In the genomic region with DNA sequence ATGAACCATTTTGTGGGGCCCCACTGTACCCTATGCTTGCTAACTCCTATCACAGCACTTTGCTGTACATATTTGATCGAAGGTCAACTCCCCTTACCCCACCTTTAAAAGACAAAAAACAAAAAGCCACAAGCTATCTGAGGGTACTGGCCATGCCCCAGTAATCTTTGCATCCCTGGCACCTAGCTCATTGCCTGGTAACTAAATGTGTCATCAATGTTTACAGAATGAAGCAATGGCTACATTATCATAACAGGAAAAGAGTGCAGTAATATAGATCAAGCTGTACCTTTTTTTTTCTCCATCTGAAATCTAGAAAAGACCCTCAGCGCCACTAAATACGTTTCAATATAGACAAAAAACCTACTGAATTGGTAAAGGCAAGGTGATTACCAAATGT, we compare ENCODE assay signal across 16 cellular contexts.
DNase-seq lines count a peak whose midpoint lies in the region; ATAC-seq, FAIRE-seq and TF ChIP-seq lines count a peak whose summit lies in the region.
"Had no signal": no experiment of that assay in that cellular context is flagged by ENCODE, and none has a peak within 500 bp of the region (broad histone marks: within the 10 kb centered on the region; RNA-seq: fewer than 3 reads in every experiment).

No MANE protein-coding gene starts in this region.

- TF ChIP-seq POLR2A in H54 (IDR thresholded peaks at IDR 0.05; ENCODE audit: low read depth, low read length): no peak
- TF ChIP-seq POLR2A in GM12878 (IDR thresholded peaks at IDR 0.05; ENCODE audit: low read depth, low read length): no peak

- no peaks in the 10 kb centered on the region for H3K79me2 ChIP-seq in PC-9 (ENCODE audit: low read depth)
- H3K79me2 ChIP-seq in GM12878 (ENCODE audit: control insufficient read depth, insufficient read depth, low read length): no peaks in the 10 kb centered on the region
- H3K79me2 ChIP-seq in keratinocyte (ENCODE audit: control insufficient read depth, insufficient read depth, low read length): no peaks in the 10 kb centered on the region

- H3K4me3 ChIP-seq in PC-9 (no peak overlapping the region), GM12878 (no peak overlapping the region), keratinocyte (ENCODE audit: control insufficient read depth in 2 of 3, extremely low read depth in 1 of 3, insufficient read depth in 2 of 3, low read depth in 1 of 3, low read length in 3 of 3) (no peak overlapping the region)
- H3K4me3 ChIP-seq: BLaER1 treated with 17β-estradiol and CSF1 and Interleukin-3, amounts not matched to agents 10 nM and 100 nM; GM23248 had no signal

- TF ChIP-seq EP300 in GM12878 (IDR thresholded peaks at IDR 0.05; ENCODE audit: borderline replicate concordance in 1 of 2, control insufficient read depth in 1 of 2, low read depth in 2 of 2, low read length in 2 of 2): no peak

- H3K27ac ChIP-seq in PC-9 (no peak overlapping the region), GM12878 (ENCODE audit: control insufficient read depth, insufficient read depth) (no peak overlapping the region), keratinocyte (ENCODE audit: control insufficient read depth, insufficient read depth, low read length) (no peak overlapping the region)
- H3K27ac ChIP-seq: BLaER1 treated with 17β-estradiol and CSF1 and Interleukin-3, amounts not matched to agents 10 nM and 100 nM; GM23248; HL-60 had no signal

- POLR2A ChIA-PET in PC-9 (lab: Charles Lee; ENCODE audit: unreplicated experiment) (no interaction called here), GM12878 (lab: Charles Lee) (no interaction called here)

- H3F3A ChIP-seq in PC-9 (ENCODE audit: insufficient read depth, low read depth): no peaks in the 10 kb centered on the region

- no peak overlapping the region for H2AFZ ChIP-seq in PC-9
- no peak overlapping the region for H2AFZ ChIP-seq in GM12878 (ENCODE audit: control insufficient read depth, low read depth, low read length)
- no peak overlapping the region for H2AFZ ChIP-seq in keratinocyte (ENCODE audit: control insufficient read depth, low read length)
- H2AFZ ChIP-seq: GM23248 had no signal

- peak; percentile 13 for DNase-seq in H54 (ENCODE audit: insufficient read length, low spot score)
- DNase-seq in PC-9: peak in 1 of 2 experiments; percentile 59
- no peak for DNase-seq in GM12878 (ENCODE audit: low read depth, low spot score)
- no peak for DNase-seq in keratinocyte (ENCODE audit: low read depth, low spot score)
- no peak for DNase-seq in NOMO-1 treated with DMSO at 0.1 percent for 48 hours (lab: John Stamatoyannopoulos, UW; ENCODE audit: unreplicated experiment)
- DNase-seq in activated CD4-positive, alpha-beta T cell treated with anti-CD3 and anti-CD28 coated beads, Interleukin-2, amount 50 U/mL, for 48 hours: no peak
- no peak for DNase-seq in COLO829 (ENCODE audit: low spot score)
- DNase-seq: ACHN; CD4-positive, CD25-positive, alpha-beta regulatory T cell; DMS153; GF-D8; GM23248; H7 had no signal

- FAIRE-seq in H54 (lab: Jason Lieb, UNC) (peak; percentile 75), GM12878 (lab: Jason Lieb, UNC) (no peak), keratinocyte (lab: Jason Lieb, UNC) (peak; percentile 26)
- FAIRE-seq: GM18507 had no signal

- H4K20me1 ChIP-seq in PC-9 (ENCODE audit: insufficient read depth): no peaks in the 10 kb centered on the region
- H4K20me1 ChIP-seq in GM12878 (ENCODE audit: control insufficient read depth, insufficient read depth): no peaks in the 10 kb centered on the region
- no peaks in the 10 kb centered on the region for H4K20me1 ChIP-seq in keratinocyte (ENCODE audit: control insufficient read depth, extremely low read depth, insufficient read depth, low read length)
- H4K20me1 ChIP-seq: BLaER1 treated with 17β-estradiol and CSF1 and Interleukin-3, amounts not matched to agents 10 nM and 100 nM had no signal

- TF ChIP-seq CTCF in PC-9 (conservative IDR thresholded peaks at IDR 0.05) (no peak), GM12878 (IDR thresholded peaks at IDR 0.05 in 2 of 3, conservative IDR thresholded peaks at IDR 0.05 in 1 of 3; ENCODE audit: control insufficient read depth in 2 of 3, extremely low read depth in 1 of 3, insufficient read depth in 1 of 3, low read depth in 3 of 3, low read length in 3 of 3) (no peak), keratinocyte (optimal IDR thresholded peaks at IDR 0.05 in 1 of 3, IDR thresholded peaks at IDR 0.05 in 1 of 3, conservative IDR thresholded peaks at IDR 0.05 in 1 of 3; ENCODE audit: extremely low read depth in 1 of 3, insufficient read depth in 2 of 3, low read length in 3 of 3) (no peak)

- SMC1A ChIA-PET in GM12878 (lab: Charles Lee; ENCODE audit: uncharacterized antibody, unreplicated experiment): interaction anchor here (0.7 to 2.1 kb wide), 5 partner anchors 9 to 262 kb away, joined by 3 to 9 read pairs (median 4); no protein-coding TSS in a partner anchor

- H3K4me1 ChIP-seq in PC-9 (replicated peaks; ENCODE audit: insufficient read depth): peaks cover 10% of the 10 kb centered on the region
- no peaks in the 10 kb centered on the region for H3K4me1 ChIP-seq in GM12878 (ENCODE audit: control insufficient read depth, insufficient read depth, low read length)
- H3K4me1 ChIP-seq in keratinocyte (ENCODE audit: control insufficient read depth, extremely low read depth, insufficient read depth, low read length): no peaks in the 10 kb centered on the region

- BruUV-seq in PC-9 (replicated peaks; lab: Mats Ljungman, UMichigan) (no TSS peak), GM12878 (replicated peaks; lab: Mats Ljungman, UMichigan) (no TSS peak)

- H3K9me3 ChIP-seq in PC-9 (ENCODE audit: insufficient read depth, low read depth): no peaks in the 10 kb centered on the region
- no peaks in the 10 kb centered on the region for H3K9me3 ChIP-seq in GM12878 (replicated peaks; ENCODE audit: control insufficient read depth, insufficient read depth, low read length)
- H3K9me3 ChIP-seq in keratinocyte (ENCODE audit: control insufficient read depth, low read depth, low read length): no peaks in the 10 kb centered on the region
- H3K9me3 ChIP-seq: BLaER1 treated with 17β-estradiol and CSF1 and Interleukin-3, amounts not matched to agents 10 nM and 100 nM had no signal

- RAD21 ChIA-PET in GM12878 (lab: Charles Lee; ENCODE audit: unreplicated experiment): no interaction called here

- 7% methylated on average over 3 of the region's 3 CpGs for WGBS in GM12878 (ENCODE audit: insufficient coverage, insufficient replicate concordance, low lambda C conversion rate, missing lambda C conversion rate)

- no peaks in the 10 kb centered on the region for H3K36me3 ChIP-seq in PC-9 (ENCODE audit: low read depth)
- no peaks in the 10 kb centered on the region for H3K36me3 ChIP-seq in GM12878 (ENCODE audit: control insufficient read depth in 2 of 2, insufficient read depth in 2 of 2, low read length in 1 of 2)
- H3K36me3 ChIP-seq in keratinocyte (ENCODE audit: control insufficient read depth in 2 of 2, extremely low read depth in 1 of 2, insufficient read depth in 2 of 2, low read length in 2 of 2): no peaks in the 10 kb centered on the region
- H3K36me3 ChIP-seq: BLaER1 treated with 17β-estradiol and CSF1 and Interleukin-3, amounts not matched to agents 10 nM and 100 nM had no signal

- no peaks in the 10 kb centered on the region for H3K9me1 ChIP-seq in keratinocyte (ENCODE audit: control insufficient read depth, extremely low read depth, insufficient read depth, low read length)

- H3K4me2 ChIP-seq in PC-9 (peak overlapping the region; percentile 34; the same call in 1 of the 2 replicates), GM12878 (ENCODE audit: control insufficient read depth, insufficient read depth) (no peak overlapping the region), keratinocyte (ENCODE audit: control insufficient read depth, extremely low read depth, insufficient read depth, low read depth, low read length) (no peak overlapping the region)
- H3K4me2 ChIP-seq: BLaER1 treated with 17β-estradiol and CSF1 and Interleukin-3, amounts not matched to agents 10 nM and 100 nM had no signal

- CTCF ChIA-PET in PC-9 (lab: Charles Lee): no interaction called here
- CTCF ChIA-PET in GM12878 (lab: Yijun Ruan, JAX): no interaction called here

- dilution Hi-C loops in keratinocyte (cut with MboI; ENCODE audit: extremely low pct_ligation_motif_present, low sequenced_read_pairs): no loop called here

- intact Hi-C loops in PC-9 (cut with micrococcal nuclease; ENCODE audit: unreplicated experiment) (no loop called here), GM12878 (cut with micrococcal nuclease; ENCODE audit: unreplicated experiment) (no loop called here)

- no peaks in the 10 kb centered on the region for H3K27me3 ChIP-seq in PC-9 (ENCODE audit: insufficient read depth, low read depth)
- no peaks in the 10 kb centered on the region for H3K27me3 ChIP-seq in GM12878 (replicated peaks in 1 of 2; ENCODE audit: control insufficient read depth in 2 of 2, insufficient read depth in 2 of 2, low read length in 1 of 2)
- no peaks in the 10 kb centered on the region for H3K27me3 ChIP-seq in keratinocyte (ENCODE audit: control insufficient read depth, extremely low read depth, insufficient read depth, low read length)
- H3K27me3 ChIP-seq: BLaER1 treated with 17β-estradiol and CSF1 and Interleukin-3, amounts not matched to agents 10 nM and 100 nM had no signal

- no peak for TF ChIP-seq RAD21 in GM12878 (IDR thresholded peaks at IDR 0.05; ENCODE audit: insufficient read depth, low read depth, low read length)

- ATAC-seq in GM12878: peak; percentile 31

- in situ Hi-C loops in GM12878 (cut with MboI): no loop called here

- H3K9me2 ChIP-seq in PC-9 (ENCODE audit: insufficient read depth): no peaks in the 10 kb centered on the region

- H3K9ac ChIP-seq in GM12878 (ENCODE audit: control insufficient read depth, insufficient read depth, low read length): no peak overlapping the region
- H3K9ac ChIP-seq in keratinocyte (ENCODE audit: control insufficient read depth, extremely low read depth, insufficient read depth, low read length): no peak overlapping the region
- H3K9ac ChIP-seq: BLaER1 treated with 17β-estradiol and CSF1 and Interleukin-3, amounts not matched to agents 10 nM and 100 nM; GM23248 had no signal
